In the genomic region with DNA sequence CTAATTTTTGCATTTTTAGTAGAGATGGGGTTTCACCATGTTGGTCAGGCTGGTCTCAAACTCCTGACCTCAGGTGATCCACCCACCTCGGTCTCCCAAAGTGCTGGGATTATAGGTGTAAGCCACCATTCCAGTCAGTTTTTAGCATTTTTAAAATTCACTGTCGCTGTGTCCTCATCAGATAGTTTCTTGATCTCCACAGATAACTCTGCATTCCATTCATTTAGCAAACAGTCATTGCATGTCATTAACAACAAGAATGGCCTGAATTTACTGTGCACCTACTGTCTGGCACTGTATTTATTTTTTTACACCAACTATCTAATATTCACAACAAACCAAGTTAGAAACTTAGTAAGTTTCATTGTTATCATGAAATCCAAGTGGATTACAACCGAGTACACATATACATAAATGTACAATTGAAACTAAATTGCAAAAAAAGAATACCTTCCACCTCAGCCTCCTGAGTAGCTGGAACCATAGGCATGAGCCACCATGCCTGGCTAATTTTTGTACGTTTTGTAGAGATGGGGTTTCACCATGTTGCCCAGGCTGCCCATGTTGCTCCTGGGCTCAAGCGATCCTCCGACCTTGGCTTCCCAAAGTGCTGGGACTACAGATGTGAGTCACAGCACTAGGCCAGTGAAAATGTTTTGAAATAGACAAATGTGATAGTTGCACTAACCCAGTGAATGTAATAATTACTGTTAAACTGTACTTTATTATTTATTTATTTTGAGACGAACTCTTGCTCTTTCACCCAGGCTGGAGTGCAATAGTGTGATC, we compare ENCODE assay signal across 1 cellular context.
TF ChIP-seq lines count a peak whose summit lies in the region.

No MANE protein-coding gene starts in this region.

TF ChIP-seq in HepG2, 621 proteins besides CTCF, POLR2A, EP300 and RAD21:
- peak; percentile 48 for TF ChIP-seq POLR2G (IDR thresholded peaks at IDR 0.05; ENCODE audit: low read depth, low read length)
- TF ChIP-seq ZNF12 (CRISPR knock-in tag; IDR thresholded peaks at IDR 0.05), result no peak
- TF ChIP-seq RBM22 (optimal IDR thresholded peaks at IDR 0.05; ENCODE audit: low read length), result peak; percentile 67
- 0 out of 2 replicates have a peak, but pooled peaks have one; percentile 34 for TF ChIP-seq HOMEZ (CRISPR knock-in tag; IDR thresholded peaks at IDR 0.05; ENCODE audit: low read depth)
- TF ChIP-seq ZNF281 (CRISPR knock-in tag; IDR thresholded peaks at IDR 0.05; ENCODE audit: borderline replicate concordance), result no peak
- TF ChIP-seq FOSL2 (CRISPR knock-in tag; IDR thresholded peaks at IDR 0.05), result peak; percentile 71
- no peak for TF ChIP-seq ZNF503 (CRISPR knock-in tag; IDR thresholded peaks at IDR 0.05)
- 0 out of 2 replicates have a peak, but pooled peaks have one; percentile 15 for TF ChIP-seq SAP130 (CRISPR knock-in tag; IDR thresholded peaks at IDR 0.05; ENCODE audit: low read depth)
